8 cellular contexts compared by ENCODE assay signal in genomic region chr7:7566651-7567611, GRCh38. TPM values are rescaled to one million over a fixed set of nuclear protein-coding genes. Genes with fewer than 3 reads are reported as not detected.
DNase-seq lines count a peak whose midpoint lies in the region; ATAC-seq and TF ChIP-seq lines count a peak whose summit lies in the region.

Gene MIOS (plus strand): TSS chr7:7566884. CDS start chr7:7572476, 5,592 bp downstream.

- H3K27me3 ChIP-seq in OCI-LY3 (ENCODE audit: low read depth, low read length) = no peaks in the 10 kb centered on the region
- H3K27me3 ChIP-seq in mononuclear cell (ENCODE audit: insufficient read depth, low read length) = no peaks in the 10 kb centered on the region

- peak within 1 kb of the TSS; percentile 92 for H3K27ac ChIP-seq in OCI-LY3 (ENCODE audit: low read length)

- H3K4me1 ChIP-seq in OCI-LY3 (ENCODE audit: low read length) = peaks cover 30% of the 10 kb centered on the region
- peaks cover 50% of the 10 kb centered on the region for H3K4me1 ChIP-seq in mononuclear cell (ENCODE audit: insufficient read depth, low read length)

- TF ChIP-seq CTCF in OCI-LY3 (IDR thresholded peaks at IDR 0.05; ENCODE audit: low read depth, low read length) = no peak

- H3K4me2 ChIP-seq in OCI-LY3 (ENCODE audit: low read length) = peak within 1 kb of the TSS; percentile 82

- H3K9me3 ChIP-seq in OCI-LY3 (ENCODE audit: insufficient read depth, low read length) (no peaks in the 10 kb centered on the region), mononuclear cell (ENCODE audit: low read depth, low read length) (no peaks in the 10 kb centered on the region)

- H3K4me3 ChIP-seq in OCI-LY3 (ENCODE audit: low read length) = peak within 1 kb of the TSS; percentile 99
- peak within 1 kb of the TSS; percentile 74 for H3K4me3 ChIP-seq in mononuclear cell (ENCODE audit: low read length)

- H4K20me1 ChIP-seq in OCI-LY3 (ENCODE audit: insufficient read depth, low read length) = peaks cover 16% of the 10 kb centered on the region; the same call in 1 of the 2 replicates

- ATAC-seq in GM19372 (IDR thresholded peaks at IDR 0.05; ENCODE audit: low read depth, unreplicated experiment) = peak; percentile 71
- ATAC-seq in HG03520 (IDR thresholded peaks at IDR 0.05; ENCODE audit: unreplicated experiment) = peak; percentile 64

- DNase-seq in CMK (ENCODE audit: low read depth) = peak; percentile 45
- peak; percentile 78 for DNase-seq in activated T-cell treated with anti-CD3 and anti-CD28 coated beads for 24 hours (ENCODE audit: low read depth)
- DNase-seq in epidermal melanocyte (ENCODE audit: insufficient read length, low spot score) = peak; percentile 82
- DNase-seq in stimulated activated CD8-positive, alpha-beta memory T cell treated with anti-CD3 and anti-CD28 coated beads, Interleukin-4, amount 100 ng/mL, for 1 hour (ENCODE audit: low read depth in 2 of 2, low spot score in 1 of 2) = peak; percentile 67 to 69

- peak within 1 kb of the TSS; percentile 88 for H2AFZ ChIP-seq in OCI-LY3 (ENCODE audit: low read depth, low read length)

- peak within 1 kb of the TSS; percentile 99 for H3K9ac ChIP-seq in OCI-LY3 (ENCODE audit: low read length)

- H3K36me3 ChIP-seq in OCI-LY3 (replicated peaks; ENCODE audit: low read depth, low read length) = peaks cover 32% of the 10 kb centered on the region

- H3K79me2 ChIP-seq in OCI-LY3 (ENCODE audit: low read length) = peaks cover 51% of the 10 kb centered on the region

RNA-seq across cellular contexts. Expression of gene MIOS, which starts in this region (rescaled TPM):
- 78.3 TPM for total RNA-seq in mononuclear cell

Comparison
In these comparisons a context has a peak if more than half of its experiments do, and no peak if none do; other contexts are left out.
1. Peak in every context shown above with its lines: DNase-seq, ATAC-seq, H3K4me3 ChIP-seq and H3K27ac ChIP-seq.